Comparison of ENCODE assay signal across 1 cellular context in genomic region chr19:43774103-43774939, GRCh38.
TF ChIP-seq lines count a peak whose summit lies in the region.

No MANE protein-coding gene starts in this region.

TF ChIP-seq in HepG2, 621 proteins besides CTCF, POLR2A, EP300 and RAD21 (continued from another document):
- TF ChIP-seq IRF2 (CRISPR knock-in tag; IDR thresholded peaks at IDR 0.05) (0 out of 2 replicates have a peak, but pooled peaks have one; percentile 23), ZFP82 (CRISPR knock-in tag; IDR thresholded peaks at IDR 0.05; ENCODE audit: borderline replicate concordance) (no peak), CEBPZ (IDR thresholded peaks at IDR 0.05; ENCODE audit: low read length) (no peak), ZNF674 (CRISPR knock-in tag; IDR thresholded peaks at IDR 0.05; ENCODE audit: low read depth) (no peak), TOE1 (CRISPR knock-in tag; IDR thresholded peaks at IDR 0.05) (no peak), MAFG (CRISPR knock-in tag; IDR thresholded peaks at IDR 0.05) (no peak), RORA (CRISPR knock-in tag; IDR thresholded peaks at IDR 0.05) (no peak), ETV6 (CRISPR knock-in tag; conservative IDR thresholded peaks at IDR 0.05) (no peak), SATB2 (CRISPR knock-in tag; IDR thresholded peaks at IDR 0.05) (no peak), AGO2 (optimal IDR thresholded peaks at IDR 0.05; ENCODE audit: low read depth, low read length) (no peak), ZNF598 (CRISPR knock-in tag; IDR thresholded peaks at IDR 0.05; ENCODE audit: borderline replicate concordance) (peak; percentile 0; the same call in 1 of the 2 replicates), MLXIP (CRISPR knock-in tag; IDR thresholded peaks at IDR 0.05; ENCODE audit: borderline replicate concordance) (no peak), NFYC (CRISPR knock-in tag; IDR thresholded peaks at IDR 0.05) (no peak), ISL2 (CRISPR knock-in tag; IDR thresholded peaks at IDR 0.05) (peak; percentile 45; the same call in 1 of the 2 replicates), LCORL (IDR thresholded peaks at IDR 0.05) (no peak), LCORL (CRISPR knock-in tag; IDR thresholded peaks at IDR 0.05) (no peak), CENPX (CRISPR knock-in tag; IDR thresholded peaks at IDR 0.05) (no peak), ATRX (CRISPR knock-in tag; IDR thresholded peaks at IDR 0.05; ENCODE audit: borderline replicate concordance) (no peak), NRL (CRISPR knock-in tag; IDR thresholded peaks at IDR 0.05; ENCODE audit: borderline replicate concordance) (peak; percentile 68; the same call in 1 of the 2 replicates), JUNB (CRISPR knock-in tag; IDR thresholded peaks at IDR 0.05; ENCODE audit: borderline replicate concordance) (no peak), FOXA1 (IDR thresholded peaks at IDR 0.05) (no peak), FOXA1 (CRISPR knock-in tag; IDR thresholded peaks at IDR 0.05) (no peak), CSRNP1 (CRISPR knock-in tag; IDR thresholded peaks at IDR 0.05) (peak; percentile 63; the same call in 1 of the 2 replicates), ATF1 (CRISPR knock-in tag; IDR thresholded peaks at IDR 0.05) (no peak), ZNF44 (CRISPR knock-in tag; IDR thresholded peaks at IDR 0.05) (no peak), ZNF224 (CRISPR knock-in tag; IDR thresholded peaks at IDR 0.05) (no peak), ZEB1 (IDR thresholded peaks at IDR 0.05; ENCODE audit: insufficient replicate concordance, low read depth) (no peak), CCDC6 (CRISPR knock-in tag; IDR thresholded peaks at IDR 0.05) (no peak), POGZ (CRISPR knock-in tag; IDR thresholded peaks at IDR 0.05) (peak; percentile 42; the same call in 1 of the 2 replicates), ZNF660 (CRISPR knock-in tag; IDR thresholded peaks at IDR 0.05; ENCODE audit: borderline replicate concordance, low read depth) (no peak), FOXP4 (CRISPR knock-in tag; IDR thresholded peaks at IDR 0.05) (no peak), RBM39 (IDR thresholded peaks at IDR 0.05; ENCODE audit: low read depth, low read length, poor library complexity, severe bottlenecking) (peak; percentile 54), PRMT3 (CRISPR knock-in tag; IDR thresholded peaks at IDR 0.05; ENCODE audit: borderline replicate concordance, low read depth) (no peak), YEATS2 (CRISPR knock-in tag; IDR thresholded peaks at IDR 0.05; ENCODE audit: borderline replicate concordance) (no peak), ZNF12 (CRISPR knock-in tag; IDR thresholded peaks at IDR 0.05) (0 out of 2 replicates have a peak, but pooled peaks have one; percentile 23), ZNF790 (CRISPR knock-in tag; IDR thresholded peaks at IDR 0.05; ENCODE audit: borderline replicate concordance) (no peak), KDM3A (CRISPR knock-in tag; IDR thresholded peaks at IDR 0.05; ENCODE audit: low read depth) (peak; percentile 67; the same call in 1 of the 2 replicates), ZNF33A (CRISPR knock-in tag; IDR thresholded peaks at IDR 0.05; ENCODE audit: borderline replicate concordance) (no peak), ZNF687 (CRISPR knock-in tag; IDR thresholded peaks at IDR 0.05) (peak; percentile 81), ZNF747 (CRISPR knock-in tag; IDR thresholded peaks at IDR 0.05; ENCODE audit: borderline replicate concordance) (peak; percentile 37; the same call in 1 of the 2 replicates), ZNF576 (CRISPR knock-in tag; IDR thresholded peaks at IDR 0.05) (0 out of 2 replicates have a peak, but pooled peaks have one; percentile 27), CHCHD3 (CRISPR knock-in tag; IDR thresholded peaks at IDR 0.05) (0 out of 2 replicates have a peak, but pooled peaks have one; percentile 32)
